ENCODE assay signal across 11 cellular contexts in the genomic region with DNA sequence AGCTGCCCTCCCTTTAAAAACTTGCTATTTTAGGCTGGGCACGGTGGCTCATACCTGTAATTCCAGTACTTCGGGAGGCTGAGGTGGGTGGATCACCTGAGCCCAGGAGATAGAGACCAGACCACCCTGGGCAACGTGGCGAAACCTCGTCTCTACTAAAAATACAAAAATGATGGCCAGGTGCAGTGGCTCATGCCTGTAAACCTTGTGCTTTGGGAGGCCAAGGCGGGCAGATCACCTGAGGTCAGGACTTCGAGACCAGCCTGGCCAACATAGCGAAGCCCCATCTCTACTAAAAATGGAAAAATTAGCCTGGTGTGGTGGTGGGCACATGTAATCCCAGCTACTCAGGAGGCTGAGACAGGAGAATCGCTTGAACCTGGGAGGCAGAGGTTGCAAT. TPM values are rescaled to one million over a fixed set of nuclear protein-coding genes. Genes with fewer than 3 reads are reported as not detected.
"Had no signal": no experiment of that assay in that cellular context is flagged by ENCODE, and none has a peak within 500 bp of the region (broad histone marks: within the 10 kb centered on the region; RNA-seq: fewer than 3 reads in every experiment).

No MANE protein-coding gene starts in this region.

RNA-seq across cellular contexts. Expression of a gene that starts 11.3 kb away (rescaled TPM):
- total RNA-seq: activated CD4-positive, alpha-beta memory T cell treated with anti-CD3 and anti-CD28 coated beads, Interleukin-2, amount 10 ng/mL, durations not matched to agents 7 days and 5 days; activated CD4-positive, alpha-beta T cell treated with anti-CD3 and anti-CD28 coated beads for 36 hours; activated CD4-positive, alpha-beta T cell treated with anti-CD3 and anti-CD28 coated beads, Interleukin-2, amount 10 ng/mL, durations not matched to agents 7 days and 5 days; activated CD8-positive, alpha-beta memory T cell treated with anti-CD3 and anti-CD28 coated beads, Interleukin-2, amount 10 ng/mL, durations not matched to agents 7 days and 5 days; activated CD8-positive, alpha-beta T cell treated with anti-CD3 and anti-CD28 coated beads, Interleukin-2, amount 10 ng/mL, durations not matched to agents 7 days and 5 days; activated naive CD8-positive, alpha-beta T cell treated with anti-CD3 and anti-CD28 coated beads, Interleukin-2, amount 10 ng/mL, durations not matched to agents 7 days and 5 days; activated T-helper 2 cell treated with anti-CD3 and anti-CD28 coated beads, Interferon-gamma antibody, Interleukin-2, Interleukin-4, amounts not matched to agents 10 μg/mL and 5 μg/mL and 100 μg/mL, durations not matched to agents 14 hours and 24 hours and 36 hours; T-helper 1 cell treated with Interleukin-12 subunit alpha and Interleukin-12 subunit beta and Interleukin-4 antibody, amounts not matched to agents 30 ng/mL and 1 ng/mL, for 36 hours; T-helper 17 cell; T-helper 2 cell treated with Interferon-gamma antibody and Interleukin-4, amounts not matched to agents 100 ng/mL and 5 ng/mL, for 36 hours had no signal

RNA-seq across cellular contexts. Expression of a gene that starts 32.6 kb away (rescaled TPM):
- total RNA-seq: activated CD4-positive, alpha-beta memory T cell treated with anti-CD3 and anti-CD28 coated beads, Interleukin-2, amount 10 ng/mL, durations not matched to agents 7 days and 5 days; activated CD4-positive, alpha-beta T cell treated with anti-CD3 and anti-CD28 coated beads for 36 hours; activated CD8-positive, alpha-beta memory T cell treated with anti-CD3 and anti-CD28 coated beads, Interleukin-2, amount 10 ng/mL, durations not matched to agents 7 days and 5 days; activated CD8-positive, alpha-beta T cell treated with anti-CD3 and anti-CD28 coated beads, Interleukin-2, amount 10 ng/mL, durations not matched to agents 7 days and 5 days; activated naive CD8-positive, alpha-beta T cell treated with anti-CD3 and anti-CD28 coated beads, Interleukin-2, amount 10 ng/mL, durations not matched to agents 7 days and 5 days; activated T-helper 2 cell treated with anti-CD3 and anti-CD28 coated beads, Interferon-gamma antibody, Interleukin-2, Interleukin-4, amounts not matched to agents 10 μg/mL and 5 μg/mL and 100 μg/mL, durations not matched to agents 14 hours and 24 hours and 36 hours; bronchial epithelial cell; T-helper 1 cell treated with Interleukin-12 subunit alpha and Interleukin-12 subunit beta and Interleukin-4 antibody, amounts not matched to agents 30 ng/mL and 1 ng/mL, for 36 hours; T-helper 17 cell; T-helper 2 cell treated with Interferon-gamma antibody and Interleukin-4, amounts not matched to agents 100 ng/mL and 5 ng/mL, for 36 hours had no signal
